11 cellular contexts compared by ENCODE assay signal in the genomic region with DNA sequence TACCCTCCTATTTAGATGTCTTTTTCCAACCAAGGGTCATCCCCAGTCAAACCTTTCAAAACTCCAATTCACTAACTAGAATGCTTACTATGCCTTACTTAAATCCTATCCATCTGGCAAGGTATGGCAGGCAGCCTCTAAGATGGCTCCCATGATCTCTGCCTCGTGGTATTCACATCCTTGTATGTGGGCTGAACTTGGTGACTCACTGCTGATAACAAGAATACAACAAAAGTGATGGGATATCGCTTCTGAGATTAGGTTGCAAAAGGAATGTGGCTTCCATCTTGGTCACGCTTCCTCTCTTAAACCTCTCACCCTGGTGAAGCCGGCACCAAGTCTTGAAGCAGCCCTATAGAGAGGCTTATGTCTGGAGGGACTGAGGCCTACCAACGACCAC. TPM values are rescaled to one million over a fixed set of nuclear protein-coding genes. Genes with fewer than 3 reads are reported as not detected.
DNase-seq lines count a peak whose midpoint lies in the region; ATAC-seq and TF ChIP-seq lines count a peak whose summit lies in the region.
"Had no signal": no experiment of that assay in that cellular context is flagged by ENCODE, and none has a peak within 500 bp of the region (broad histone marks: within the 10 kb centered on the region; RNA-seq: fewer than 3 reads in every experiment).

No MANE protein-coding gene starts in this region.

- no peak overlapping the region for H3K9ac ChIP-seq in IMR-90 (ENCODE audit: low read depth, low read length)

- peak overlapping the region; percentile 36; the same call in 1 of the 2 replicates for H4K5ac ChIP-seq in IMR-90 (ENCODE audit: low read depth, low read length)

- H3K4ac ChIP-seq in IMR-90 (ENCODE audit: low read depth, low read length), result peak overlapping the region; percentile 84

- peaks cover 31% of the 10 kb centered on the region for H3K4me1 Mint-ChIP-seq in mesothelial cell of epicardium

- dilution Hi-C loops in IMR-90 (cut with HindIII; ENCODE audit: low sequenced_read_pairs, unreplicated experiment), result no loop called here

- H3K4me1 ChIP-seq in IMR-90 (ENCODE audit: control insufficient read depth, insufficient read depth, low read length), result peaks cover 17% of the 10 kb centered on the region

- peak; percentile 88 for ATAC-seq in IMR-90 (ENCODE audit: low read depth)
- no peak for ATAC-seq in HG03342 (IDR thresholded peaks at IDR 0.05; ENCODE audit: unreplicated experiment)

- H3K9me3 Mint-ChIP-seq in mesothelial cell of epicardium, result peaks cover 7% of the 10 kb centered on the region

- H3K9me3 ChIP-seq in IMR-90 (ENCODE audit: control insufficient read depth, insufficient read depth, low read length), result no peaks in the 10 kb centered on the region
- H3K9me3 ChIP-seq: tibial artery had no signal

- DNase-seq in Caki2 (ENCODE audit: low read depth) (peak; percentile 30), IMR-90 (peak; percentile 94), astrocyte of the spinal cord (ENCODE audit: low read depth, low spot score) (peak; percentile 62), mesothelial cell of epicardium (ENCODE audit: low spot score in 2 of 2, unreplicated experiment in 2 of 2) (no peak), DMS114 treated with DMSO at 0.1 percent for 48 hours (lab: John Stamatoyannopoulos, UW; ENCODE audit: unreplicated experiment) (no peak)
- DNase-seq in activated CD4-positive, CD25-positive, alpha-beta regulatory T cell treated with anti-CD3 and anti-CD28 coated beads, Interleukin-2, amount 50 U/mL, for 72 hours, result no peak
- DNase-seq: effector CD8-positive, alpha-beta T cell; NCI-H1105; occipital lobe; tibial artery had no signal

- H4K20me1 ChIP-seq in IMR-90 (ENCODE audit: insufficient read depth, low read length), result no peaks in the 10 kb centered on the region

- no peaks in the 10 kb centered on the region for H3K36me3 Mint-ChIP-seq in mesothelial cell of epicardium

- H3K4me3 ChIP-seq in IMR-90 (ENCODE audit: insufficient read depth, low read depth, low read length) (no peak overlapping the region), astrocyte of the spinal cord (ENCODE audit: low read depth, low read length) (no peak overlapping the region)
- H3K4me3 ChIP-seq: tibial artery had no signal

- H2BK20ac ChIP-seq in IMR-90 (ENCODE audit: low read depth, low read length), result peak overlapping the region; percentile 65

- no peak overlapping the region for H3K4me2 ChIP-seq in IMR-90 (ENCODE audit: low read depth, low read length)

- WGBS in IMR-90 (ENCODE audit: extremely low coverage in 2 of 2, insufficient read length in 1 of 2), 2 experiments, result no CpG with 5 or more reads among the region's 5 CpGs

- peak overlapping the region; percentile 71 for H2BK5ac ChIP-seq in IMR-90 (ENCODE audit: low read depth, low read length, poor library complexity, severe bottlenecking)

- no peaks in the 10 kb centered on the region for H3K27me3 Mint-ChIP-seq in mesothelial cell of epicardium (ENCODE audit: low read depth)

- TF ChIP-seq RAD21 in IMR-90 (IDR thresholded peaks at IDR 0.05; ENCODE audit: low read length), result no peak

- BruUV-seq in IMR-90 (replicated peaks; lab: Mats Ljungman, UMichigan), result no TSS peak

- no peak overlapping the region for H2AK9ac ChIP-seq in IMR-90 (replicated peaks; ENCODE audit: low read depth, low read length, poor library complexity)

- intact Hi-C loops in IMR-90 (cut with micrococcal nuclease), result no loop called here

- peak overlapping the region; percentile 84 for H3K14ac ChIP-seq in IMR-90 (replicated peaks; ENCODE audit: low read depth, low read length)

- peak overlapping the region; percentile 76 for H2AFZ ChIP-seq in IMR-90 (replicated peaks; ENCODE audit: low read length, poor library complexity)

- H3K36me3 ChIP-seq in IMR-90 (ENCODE audit: control insufficient read depth, insufficient read depth, low read length), result no peaks in the 10 kb centered on the region
- H3K36me3 ChIP-seq: tibial artery had no signal

- peak overlapping the region; percentile 71; the same call in 1 of the 2 replicates for H3K18ac ChIP-seq in IMR-90 (ENCODE audit: low read depth, low read length)

- no peak overlapping the region for H3K4me3 Mint-ChIP-seq in mesothelial cell of epicardium

- peak overlapping the region; percentile 63; the same call in 1 of the 2 replicates for H3K23ac ChIP-seq in IMR-90 (ENCODE audit: low read depth, low read length)

- H3K56ac ChIP-seq in IMR-90 (ENCODE audit: extremely low read depth, insufficient read depth, low read length), result 0 out of 2 replicates have a peak overlapping the region, but pooled peaks have one; percentile 8

- POLR2A ChIA-PET in IMR-90 (lab: Charles Lee; ENCODE audit: unreplicated experiment), result no interaction called here

- CTCF ChIA-PET in IMR-90 (lab: Yijun Ruan, JAX), result no interaction called here

- peak overlapping the region; percentile 28; the same call in 1 of the 2 replicates for H3K27ac ChIP-seq in IMR-90 (ENCODE audit: insufficient read depth, low read length)

- no peak for TF ChIP-seq POLR2A in IMR-90 (IDR thresholded peaks at IDR 0.05; ENCODE audit: low read depth, low read length)

- TF ChIP-seq CTCF in IMR-90 (conservative IDR thresholded peaks at IDR 0.05; ENCODE audit: low read depth, low read length), result no peak
- no peak for TF ChIP-seq CTCF in astrocyte of the spinal cord (IDR thresholded peaks at IDR 0.05; ENCODE audit: low read depth, low read length)
- no peak for TF ChIP-seq CTCF in mesothelial cell of epicardium (IDR thresholded peaks at IDR 0.05; ENCODE audit: unreplicated experiment)

- H2BK15ac ChIP-seq in IMR-90 (ENCODE audit: low read depth, low read length), result peak overlapping the region; percentile 96; the same call in 2 of the 3 replicates

- H3K9me1 ChIP-seq in IMR-90 (ENCODE audit: insufficient read depth, low read length), result peaks cover 6% of the 10 kb centered on the region

- H3K79me1 ChIP-seq in IMR-90 (ENCODE audit: low read depth in 1 of 2, low read length in 2 of 2), result no peaks in the 10 kb centered on the region

- H4K91ac ChIP-seq in IMR-90 (ENCODE audit: insufficient read depth, low read depth, low read length), result peak overlapping the region; percentile 86

- peak overlapping the region; percentile 72 for H2AK5ac ChIP-seq in IMR-90 (ENCODE audit: low read depth, low read length)

- H3K27ac Mint-ChIP-seq in mesothelial cell of epicardium, result peak overlapping the region; percentile 60

- in situ Hi-C loops in Caki2 (cut with HindIII; ENCODE audit: low pct_unique_long_range_greater_than_20kb, low sequenced_read_pairs) (no loop called here), IMR-90 (cut with MboI; ENCODE audit: low sequenced_read_pairs) (no loop called here), astrocyte of the spinal cord (cut with HindIII; ENCODE audit: low sequenced_read_pairs) (no loop called here)

- no peaks in the 10 kb centered on the region for H3K27me3 ChIP-seq in IMR-90 (ENCODE audit: control insufficient read depth, insufficient read depth, low read length)
- H3K27me3 ChIP-seq: tibial artery had no signal

- peak overlapping the region; percentile 88 for H2BK120ac ChIP-seq in IMR-90 (ENCODE audit: low read depth, low read length)

- peak overlapping the region; percentile 26 to 78 for H4K8ac ChIP-seq in IMR-90 (ENCODE audit: low read depth in 2 of 2, low read length in 2 of 2)

TF ChIP-seq in IMR-90, 13 proteins besides CTCF, POLR2A, EP300 and RAD21:
- TF ChIP-seq, protein P1, sequence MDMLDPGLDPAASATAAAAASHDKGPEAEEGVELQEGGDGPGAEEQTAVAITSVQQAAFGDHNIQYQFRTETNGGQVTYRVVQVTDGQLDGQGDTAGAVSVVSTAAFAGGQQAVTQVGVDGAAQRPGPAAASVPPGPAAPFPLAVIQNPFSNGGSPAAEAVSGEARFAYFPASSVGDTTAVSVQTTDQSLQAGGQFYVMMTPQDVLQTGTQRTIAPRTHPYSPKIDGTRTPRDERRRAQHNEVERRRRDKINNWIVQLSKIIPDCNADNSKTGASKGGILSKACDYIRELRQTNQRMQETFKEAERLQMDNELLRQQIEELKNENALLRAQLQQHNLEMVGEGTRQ (IDR thresholded peaks at IDR 0.05; ENCODE audit: low read depth, low read length), result no peak
- TF ChIP-seq CHD1 (IDR thresholded peaks at IDR 0.05; ENCODE audit: low read depth, low read length), result no peak
- TF ChIP-seq CEBPB (IDR thresholded peaks at IDR 0.05; ENCODE audit: low read depth, low read length), result peak; percentile 48; the same call in 1 of the 2 replicates
- peak; percentile 29 for TF ChIP-seq RCOR1 (IDR thresholded peaks at IDR 0.05; ENCODE audit: insufficient replicate concordance, low read length)
- TF ChIP-seq BHLHE40 (IDR thresholded peaks at IDR 0.05; ENCODE audit: low read depth, low read length), result peak; percentile 74
- TF ChIP-seq FOS (IDR thresholded peaks at IDR 0.05; ENCODE audit: low read depth, low read length), result peak; percentile 72

RNA-seq across cellular contexts. Expression of gene UPB1, which starts 29.6 kb away (rescaled TPM):
- total RNA-seq in Caki2 (2014; rRNA removed; shearing (Covaris generic); ENCODE audit: low replicate concordance), result 0.41 TPM in 1 of 2 replicates, not detected in the other
- under 0.01 TPM in 2 replicates for total RNA-seq in IMR-90 (2012; rRNA removed)
- 0.02 and 0.03 TPM in 2 replicates for polyA plus RNA-seq in IMR-90 (2012; rRNA removed)
- polyA plus RNA-seq in IMR-90 (2012; cell fraction: cytosol; rRNA removed), result 0.04 TPM in 1 of 2 replicates, not detected in the other
- 0.34 and 0.37 TPM in 2 replicates for polyA plus RNA-seq in IMR-90 (2012; cell fraction: nucleus; rRNA removed; ENCODE audit: low replicate concordance)
- 1.3 to 1.5 TPM (median 1.3 TPM) in 3 replicates for total RNA-seq in mesothelial cell of epicardium
- total RNA-seq: occipital lobe had no signal

RNA-seq across cellular contexts. Expression of gene ADORA2A, which starts 38.2 kb away (rescaled TPM):
- total RNA-seq in Caki2 (2014; rRNA removed; shearing (Covaris generic); ENCODE audit: low replicate concordance), result 6.1 and 15.0 TPM in 2 replicates
- total RNA-seq in IMR-90 (2012; rRNA removed) (0.28 and 0.36 TPM in 2 replicates), mesothelial cell of epicardium (8.3 to 10.8 TPM (median 9.4 TPM) in 3 replicates)
- polyA plus RNA-seq in IMR-90 (2012; rRNA removed), result 0.76 and 1.1 TPM in 2 replicates
- 1.3 and 1.6 TPM in 2 replicates for polyA plus RNA-seq in IMR-90 (2012; cell fraction: cytosol; rRNA removed)
- 2.9 and 7.6 TPM in 2 replicates for polyA plus RNA-seq in IMR-90 (2012; cell fraction: nucleus; rRNA removed; ENCODE audit: low replicate concordance)

Comparison
In these comparisons a context has a peak if more than half of its experiments do, and no peak if none do; other contexts are left out.
1. DNase-seq: peak in Caki2 (single experiment), IMR-90 (single experiment) and astrocyte of the spinal cord (single experiment); none in mesothelial cell of epicardium (0 of 2), DMS114 treated with DMSO at 0.1 percent for 48 hours (single experiment) and activated CD4-positive, CD25-positive, alpha-beta regulatory T cell treated with anti-CD3 and anti-CD28 coated beads, Interleukin-2, amount 50 U/mL, for 72 hours (single experiment).